23 cellular contexts compared by ENCODE assay signal in the genomic region with DNA sequence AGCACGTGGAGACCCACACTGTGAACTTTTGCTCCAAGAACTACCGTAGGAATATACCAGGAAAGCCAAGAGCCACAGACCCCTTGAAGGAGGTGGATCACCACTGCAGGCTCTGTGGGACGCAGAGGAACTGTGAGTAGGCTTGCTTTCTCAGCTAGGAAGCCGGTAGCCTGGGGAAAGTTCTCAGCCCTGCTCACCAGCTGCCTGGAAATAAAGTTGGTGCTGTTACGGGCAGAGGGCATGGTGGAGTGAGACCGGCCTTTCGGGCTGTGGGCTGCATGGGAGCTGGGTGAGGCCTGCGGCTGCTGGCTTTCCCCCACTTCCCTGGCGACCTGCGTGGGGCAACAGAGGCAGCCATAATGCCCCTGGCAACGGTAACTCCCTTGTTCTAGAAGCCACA.
A peak's percentile ranks its signal among the peaks of the same experiment; 100 is the strongest.
DNase-seq lines count a peak whose midpoint lies in the region; ATAC-seq and TF ChIP-seq lines count a peak whose summit lies in the region.
"Had no signal": no experiment of that assay in that cellular context is flagged by ENCODE, and none has a peak within 500 bp of the region (broad histone marks: within the 10 kb centered on the region; RNA-seq: fewer than 3 reads in every experiment).

No MANE protein-coding gene starts in this region.

- H3K4me1 ChIP-seq in DND-41 (ENCODE audit: insufficient read depth, low read length) (peaks cover 18% of the 10 kb centered on the region), H9 (ENCODE audit: insufficient read depth, low read length) (no peaks in the 10 kb centered on the region; the same call in 1 of the 2 replicates), mesenchymal stem cell (ENCODE audit: control insufficient read depth, insufficient read depth, low read depth, low read length) (no peaks in the 10 kb centered on the region)
- H3K4me1 ChIP-seq: A549; BE2C; BLaER1 treated with 17β-estradiol and CSF1 and Interleukin-3, amounts not matched to agents 10 nM and 100 nM had no signal

- no peak overlapping the region for H3K4me3 ChIP-seq in DND-41 (ENCODE audit: low read depth in 1 of 2, low read length in 2 of 2)
- H3K4me3 ChIP-seq in mesenchymal stem cell (ENCODE audit: insufficient read depth in 1 of 2, low read depth in 1 of 2, low read length in 2 of 2) = no peak overlapping the region
- H3K4me3 ChIP-seq: A549; BLaER1 treated with 17β-estradiol and CSF1 and Interleukin-3, amounts not matched to agents 10 nM and 100 nM; GM12878 had no signal

- H2BK120ac ChIP-seq in H9 (ENCODE audit: low read depth, low read length, poor library complexity, severe bottlenecking) (no peak overlapping the region), mesenchymal stem cell (ENCODE audit: low read depth, low read length) (no peak overlapping the region)

- H2AK5ac ChIP-seq in H9 (ENCODE audit: insufficient read length, low read length) = no peak overlapping the region
- no peak overlapping the region for H2AK5ac ChIP-seq in mesenchymal stem cell (ENCODE audit: low read length, severe bottlenecking)

- no peak overlapping the region for H2BK5ac ChIP-seq in H9 (ENCODE audit: insufficient read length, low read length)
- peak overlapping the region; percentile 57 for H2BK5ac ChIP-seq in mesenchymal stem cell (ENCODE audit: low read depth, low read length, poor library complexity, severe bottlenecking)

- H3K18ac ChIP-seq in H9 (ENCODE audit: insufficient read length, low read depth, low read length) (no peak overlapping the region), mesenchymal stem cell (ENCODE audit: low read depth in 1 of 2, low read length in 2 of 2) (no peak overlapping the region)

- no peaks in the 10 kb centered on the region for H3K23me2 ChIP-seq in H9 (ENCODE audit: insufficient read length, low read depth, low read length, poor library complexity, severe bottlenecking)

- H4K8ac ChIP-seq in H9 (replicated peaks; ENCODE audit: insufficient read length, low read depth, low read length) = no peak overlapping the region
- H4K8ac ChIP-seq in mesenchymal stem cell (ENCODE audit: low read length) = no peak overlapping the region

- WGBS in H9 (ENCODE audit: extremely low coverage, insufficient read length, low lambda C conversion rate) = no CpG with 5 or more reads among the region's 11 CpGs
- 95% methylated on average over 11 of the region's 11 CpGs for WGBS in mesenchymal stem cell

- H2BK12ac ChIP-seq in H9 (ENCODE audit: insufficient read length, low read depth, low read length) (no peak overlapping the region), mesenchymal stem cell (ENCODE audit: low read length in 2 of 2) (no peak overlapping the region)

- no peak overlapping the region for H3K4me3 Mint-ChIP-seq in H9
- H3K4me3 Mint-ChIP-seq: CD14-positive monocyte; CD4-positive, alpha-beta memory T cell had no signal

- no peak overlapping the region for H3T11ph ChIP-seq in H9 (ENCODE audit: low read length)

- H3K23ac ChIP-seq in H9 (ENCODE audit: insufficient read length, low read depth, low read length) (no peak overlapping the region), mesenchymal stem cell (ENCODE audit: low read length in 2 of 2) (no peak overlapping the region)

- no peaks in the 10 kb centered on the region for H3K79me1 ChIP-seq in H9 (ENCODE audit: insufficient read depth, low read depth, low read length, poor library complexity, severe bottlenecking)
- no peaks in the 10 kb centered on the region for H3K79me1 ChIP-seq in mesenchymal stem cell (replicated peaks; ENCODE audit: low read length, poor library complexity, severe bottlenecking)

- H2BK20ac ChIP-seq in H9 (ENCODE audit: low read depth, low read length, poor library complexity, severe bottlenecking) = no peak overlapping the region

- H3K27ac ChIP-seq in DND-41 (ENCODE audit: low read length) (0 out of 2 replicates have a peak overlapping the region, but pooled peaks have one; percentile 45), H9 (ENCODE audit: insufficient read length, low read depth, low read length) (no peak overlapping the region), mesenchymal stem cell (ENCODE audit: low read length, poor library complexity, severe bottlenecking) (no peak overlapping the region)
- H3K27ac ChIP-seq: A549; BLaER1 treated with 17β-estradiol and CSF1 and Interleukin-3, amounts not matched to agents 10 nM and 100 nM had no signal

- peak overlapping the region in 1 of 3 experiments; percentile 40; a peak in 1 of 7 replicates for H3K27ac Mint-ChIP-seq in H9
- H3K27ac Mint-ChIP-seq: CD14-positive monocyte; CD4-positive, alpha-beta memory T cell had no signal

- TF ChIP-seq CTCF in DND-41 (IDR thresholded peaks at IDR 0.05; ENCODE audit: borderline replicate concordance, extremely low read depth, low read length, poor library complexity, severe bottlenecking) = no peak
- TF ChIP-seq CTCF in H9 (conservative IDR thresholded peaks at IDR 0.05) = no peak

- H3K36me3 ChIP-seq in DND-41 (ENCODE audit: insufficient read depth, low read length) = peaks cover 2% of the 10 kb centered on the region; the same call in 1 of the 2 replicates
- no peaks in the 10 kb centered on the region for H3K36me3 ChIP-seq in mesenchymal stem cell (ENCODE audit: control insufficient read depth in 1 of 2, insufficient read depth in 2 of 2, low read depth in 1 of 2, low read length in 2 of 2)
- H3K36me3 ChIP-seq: BE2C had no signal

- no peak overlapping the region for H4K5ac ChIP-seq in H9 (ENCODE audit: insufficient read length, low read depth, low read length)

- no peaks in the 10 kb centered on the region for H3K79me2 ChIP-seq in DND-41 (ENCODE audit: insufficient read depth, low read length)
- no peaks in the 10 kb centered on the region for H3K79me2 ChIP-seq in H9 (ENCODE audit: insufficient read depth, low read length)

- no peaks in the 10 kb centered on the region for H3K27me3 ChIP-seq in DND-41 (ENCODE audit: insufficient read depth, low read length, poor library complexity)
- no peaks in the 10 kb centered on the region for H3K27me3 ChIP-seq in H9 (ENCODE audit: insufficient read depth, low read length)
- H3K27me3 ChIP-seq in mesenchymal stem cell (ENCODE audit: control insufficient read depth in 1 of 2, insufficient read depth in 1 of 2, low read length in 2 of 2) = no peaks in the 10 kb centered on the region
- H3K27me3 ChIP-seq: BE2C; BLaER1 treated with 17β-estradiol and CSF1 and Interleukin-3, amounts not matched to agents 10 nM and 100 nM had no signal

- H3K4me2 ChIP-seq in DND-41 (ENCODE audit: insufficient read depth, low read length) (no peak overlapping the region), H9 (ENCODE audit: insufficient read depth, insufficient read length, low read length) (no peak overlapping the region), mesenchymal stem cell (ENCODE audit: low read length, poor library complexity, severe bottlenecking) (no peak overlapping the region)
- H3K4me2 ChIP-seq: A549; BLaER1 treated with 17β-estradiol and CSF1 and Interleukin-3, amounts not matched to agents 10 nM and 100 nM had no signal

- H2BK15ac ChIP-seq in H9 (ENCODE audit: low read depth, low read length) = no peak overlapping the region
- no peak overlapping the region for H2BK15ac ChIP-seq in mesenchymal stem cell (ENCODE audit: low read depth, poor library complexity, severe bottlenecking)

- H4K20me1 ChIP-seq in DND-41 (ENCODE audit: insufficient read depth, low read length) = no peaks in the 10 kb centered on the region
- no peaks in the 10 kb centered on the region for H4K20me1 ChIP-seq in H9 (ENCODE audit: control insufficient read depth, insufficient read depth, insufficient read length)
- H4K20me1 ChIP-seq: BLaER1 treated with 17β-estradiol and CSF1 and Interleukin-3, amounts not matched to agents 10 nM and 100 nM had no signal

- H3K9ac ChIP-seq in DND-41 (ENCODE audit: low read depth, low read length) = no peak overlapping the region
- H3K9ac ChIP-seq in H9 (ENCODE audit: extremely low read depth, insufficient read length, low read length) = no peak overlapping the region
- no peak overlapping the region for H3K9ac ChIP-seq in mesenchymal stem cell (ENCODE audit: low read length)
- H3K9ac ChIP-seq: BLaER1 treated with 17β-estradiol and CSF1 and Interleukin-3, amounts not matched to agents 10 nM and 100 nM had no signal

- DNase-seq in DND-41 (no peak), H9 (peak; percentile 25), mesenchymal stem cell (no peak), CD1c-positive myeloid dendritic cell (ENCODE audit: extremely low spot score) (no peak), foreskin melanocyte (no peak)
- DNase-seq: 8988T; ACHN; AML-193; BE2C; Calu3; CD4-positive, alpha-beta memory T cell; COR-L47; DMS53; DMS79 treated with DMSO at 0.1 percent for 48 hours; GDM1; GOT3; H7 had no signal

- H3K4me1 Mint-ChIP-seq in H9 = 0 out of 4 replicates have a peak, but pooled peaks cover 2 to 4% of the 10 kb centered on the region in 2 experiments
- H3K4me1 Mint-ChIP-seq: CD14-positive monocyte had no signal

- no peak overlapping the region for H3K56ac ChIP-seq in H9 (ENCODE audit: insufficient read length, low read depth, low read length)

- no peaks in the 10 kb centered on the region for H3K27me3 Mint-ChIP-seq in H9 (ENCODE audit: low read depth)
- H3K27me3 Mint-ChIP-seq: CD4-positive, alpha-beta memory T cell had no signal

- H4K91ac ChIP-seq in H9 (ENCODE audit: insufficient read length, low read depth, low read length) (no peak overlapping the region), mesenchymal stem cell (ENCODE audit: low read length) (no peak overlapping the region)

- H3K9me3 Mint-ChIP-seq in H9 = peaks cover 6 to 10% of the 10 kb centered on the region in 2 experiments; a peak in 4 of 5 replicates

- peaks cover 9 to 11% (median 10%) of the 10 kb centered on the region in 3 experiments for H3K36me3 Mint-ChIP-seq in H9 (ENCODE audit: insufficient read depth in 1 of 3, low read depth in 3 of 3)

- H3K14ac ChIP-seq in H9 (ENCODE audit: insufficient read depth, low read length) = no peak overlapping the region
- peak overlapping the region in 1 of 2 experiments; percentile 20 for H3K14ac ChIP-seq in mesenchymal stem cell (ENCODE audit: low read length in 2 of 2)

- H2AFZ ChIP-seq in DND-41 (ENCODE audit: low read depth, low read length) (no peak overlapping the region), H9 (ENCODE audit: low read length) (no peak overlapping the region), mesenchymal stem cell (ENCODE audit: low read depth, low read length) (no peak overlapping the region)

- H3K9me3 ChIP-seq in DND-41 (ENCODE audit: insufficient read depth, low read length, severe bottlenecking) (peaks cover 2% of the 10 kb centered on the region), H9 (ENCODE audit: control insufficient read depth, low read depth, low read length) (no peaks in the 10 kb centered on the region), mesenchymal stem cell (ENCODE audit: control insufficient read depth, low read length) (peaks cover 4% of the 10 kb centered on the region)
- H3K9me3 ChIP-seq: A549, BE2C had no signal

- H3K4ac ChIP-seq in H9 (ENCODE audit: low read depth, low read length) (no peak overlapping the region), mesenchymal stem cell (ENCODE audit: low read depth in 1 of 2, low read length in 2 of 2) (no peak overlapping the region)

- ATAC-seq in DND-41 (ENCODE audit: insufficient read depth, low read depth) = no peak
- no peak for ATAC-seq in GM18867 (IDR thresholded peaks at IDR 0.05; ENCODE audit: unreplicated experiment)
- ATAC-seq: A549, GM12878, HCT116 had no signal
